Comparison of ENCODE assay signal across 8 cellular contexts in the genomic region with DNA sequence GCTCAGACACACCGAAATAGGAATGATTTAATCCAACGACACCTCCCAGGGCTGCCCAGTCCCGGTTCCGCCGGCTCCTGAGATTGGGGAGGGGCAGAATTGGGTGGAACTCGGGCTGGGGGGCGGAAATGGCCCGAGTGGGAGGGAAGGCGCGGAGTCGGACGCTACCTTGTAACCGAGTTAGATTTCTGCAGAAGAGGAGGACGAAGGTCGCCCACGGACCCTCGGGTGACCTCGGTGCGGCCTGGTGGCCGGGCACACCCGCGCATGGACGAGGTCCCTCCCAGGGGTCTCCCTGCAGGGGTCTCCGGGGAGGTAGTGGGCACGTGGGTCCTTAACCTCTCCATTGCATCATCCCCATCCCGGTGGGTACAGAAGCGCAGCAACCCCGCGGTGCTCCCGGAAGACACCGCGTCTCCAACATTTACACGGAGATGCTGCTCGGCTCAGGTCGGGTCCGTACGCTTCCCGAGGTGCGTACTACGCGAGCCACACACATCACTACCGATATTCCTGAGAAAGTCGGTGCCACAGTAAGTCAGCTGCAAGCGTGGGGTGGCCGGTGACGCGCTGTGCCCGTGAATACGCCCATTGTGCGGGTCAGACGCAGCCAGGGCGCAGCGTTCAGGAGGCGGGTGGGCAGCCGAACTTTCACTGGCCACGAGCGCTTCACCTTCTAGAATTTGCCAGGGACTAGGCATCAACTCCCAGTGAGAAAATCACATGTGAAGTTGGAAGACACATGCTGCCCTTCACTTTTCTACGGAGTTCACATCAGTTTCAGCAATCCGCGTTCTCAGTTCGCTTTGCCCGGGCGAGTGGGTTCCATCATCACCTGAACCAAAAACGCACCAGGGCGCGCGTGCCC. TPM values are rescaled to one million over a fixed set of nuclear protein-coding genes. Genes with fewer than 3 reads are reported as not detected.
DNase-seq lines count a peak whose midpoint lies in the region; TF ChIP-seq lines count a peak whose summit lies in the region.

No MANE protein-coding gene starts in this region.

- peak overlapping the region; percentile 74 for H3K27ac ChIP-seq in thymus (ENCODE audit: low read depth)

- H3K36me3 ChIP-seq in thymus (ENCODE audit: control insufficient read depth, insufficient read depth), result no peaks in the 10 kb centered on the region

- TF ChIP-seq RAD21 in Ishikawa (IDR thresholded peaks at IDR 0.05; ENCODE audit: low read depth), result no peak

- no peak for TF ChIP-seq EP300 in Ishikawa (IDR thresholded peaks at IDR 0.05; ENCODE audit: borderline replicate concordance)

- peaks cover 69% of the 10 kb centered on the region for H3K27me3 Mint-ChIP-seq in activated CD4-positive, alpha-beta T cell treated with anti-CD3 and anti-CD28 coated beads, Interleukin-2, amount 10 ng/mL, durations not matched to agents 24 days and 14 days
- peaks cover 34% of the 10 kb centered on the region for H3K27me3 Mint-ChIP-seq in endothelial cell (ENCODE audit: unreplicated experiment)

- peaks cover 31% of the 10 kb centered on the region for H3K4me1 Mint-ChIP-seq in activated CD4-positive, alpha-beta T cell treated with anti-CD3 and anti-CD28 coated beads, Interleukin-2, amount 10 ng/mL, durations not matched to agents 24 days and 14 days
- H3K4me1 Mint-ChIP-seq in endothelial cell (ENCODE audit: unreplicated experiment), result peaks cover 39% of the 10 kb centered on the region

- under 1% methylated on average over 67 of the region's 67 CpGs for WGBS in thymus

- DNase-seq in NCI-H1092 treated with DMSO at 0.1 percent for 48 hours (lab: John Stamatoyannopoulos, UW) (peak; percentile 36), NCI-H1092 (lab: John Stamatoyannopoulos, UW) (no peak), endothelial cell (ENCODE audit: low spot score) (peak; percentile 34), HEK293T (ENCODE audit: extremely low spot score) (no peak)
- no peak for DNase-seq in activated CD4-positive, alpha-beta T cell treated with anti-CD3 and anti-CD28 coated beads, Interleukin-2, amount 10 ng/mL, durations not matched to agents 24 days and 14 days

- peak overlapping the region; percentile 97 for H3K4me3 Mint-ChIP-seq in activated CD4-positive, alpha-beta T cell treated with anti-CD3 and anti-CD28 coated beads, Interleukin-2, amount 10 ng/mL, durations not matched to agents 24 days and 14 days
- H3K4me3 Mint-ChIP-seq in endothelial cell (ENCODE audit: unreplicated experiment), result peak overlapping the region; percentile 95

- intact Hi-C loops in activated CD4-positive, alpha-beta T cell treated with anti-CD3 and anti-CD28 coated beads, Interleukin-2, amount 10 ng/mL, durations not matched to agents 24 days and 14 days (cut with micrococcal nuclease), result loop anchor here (2.0 to 10.0 kb wide), 4 partner anchors 80 to 1280 kb away; partner anchors contain the start of genes TSHZ1 and ZNF236

- H3K27me3 ChIP-seq in mononuclear cell (ENCODE audit: insufficient read depth, low read length), result no peaks in the 10 kb centered on the region
- peaks cover 53% of the 10 kb centered on the region for H3K27me3 ChIP-seq in thymus (ENCODE audit: control insufficient read depth, insufficient read depth)

- TF ChIP-seq CTCF in endothelial cell (IDR thresholded peaks at IDR 0.05; ENCODE audit: unreplicated experiment), result no peak

- H3K4me1 ChIP-seq in mononuclear cell (ENCODE audit: insufficient read depth, low read length) (peaks cover 53% of the 10 kb centered on the region), thymus (ENCODE audit: control insufficient read depth, insufficient read depth, low read length) (peaks cover 8% of the 10 kb centered on the region)

- peak overlapping the region; percentile 84 for H3K27ac Mint-ChIP-seq in activated CD4-positive, alpha-beta T cell treated with anti-CD3 and anti-CD28 coated beads, Interleukin-2, amount 10 ng/mL, durations not matched to agents 24 days and 14 days
- peak overlapping the region; percentile 97 for H3K27ac Mint-ChIP-seq in endothelial cell (ENCODE audit: unreplicated experiment)

- H3K9me3 ChIP-seq in mononuclear cell (ENCODE audit: low read depth, low read length) (no peaks in the 10 kb centered on the region), thymus (ENCODE audit: control insufficient read depth) (peaks cover 2% of the 10 kb centered on the region)

- H3K4me3 ChIP-seq in mononuclear cell (ENCODE audit: low read length) (peak overlapping the region; percentile 66), thymus (ENCODE audit: low read length) (peak overlapping the region; percentile 76)

- CTCF ChIA-PET in HEK293T (lab: Yijun Ruan, JAX), result no interaction called here

- no peaks in the 10 kb centered on the region for H3K9me3 Mint-ChIP-seq in activated CD4-positive, alpha-beta T cell treated with anti-CD3 and anti-CD28 coated beads, Interleukin-2, amount 10 ng/mL, durations not matched to agents 24 days and 14 days
- no peaks in the 10 kb centered on the region for H3K9me3 Mint-ChIP-seq in endothelial cell (ENCODE audit: unreplicated experiment)

- POLR2A ChIA-PET in HEK293T (lab: Yijun Ruan, JAX), result no interaction called here

- peaks cover 6% of the 10 kb centered on the region for H3K36me3 Mint-ChIP-seq in activated CD4-positive, alpha-beta T cell treated with anti-CD3 and anti-CD28 coated beads, Interleukin-2, amount 10 ng/mL, durations not matched to agents 24 days and 14 days (ENCODE audit: low read depth)
- H3K36me3 Mint-ChIP-seq in endothelial cell (ENCODE audit: low read depth, unreplicated experiment), result peaks cover 10% of the 10 kb centered on the region

TF ChIP-seq in Ishikawa, 13 proteins besides CTCF, POLR2A, EP300 and RAD21 (continues in another document):
- TF ChIP-seq USF1 (IDR thresholded peaks at IDR 0.05) (peak; percentile 38; the same call in 1 of the 2 replicates), ZBTB7A (IDR thresholded peaks at IDR 0.05; ENCODE audit: low read depth) (peak; percentile 51), MAX (IDR thresholded peaks at IDR 0.05) (peak; percentile 74), FOXM1 (IDR thresholded peaks at IDR 0.05; ENCODE audit: borderline replicate concordance, low read depth) (no peak), EGR1 (IDR thresholded peaks at IDR 0.05) (no peak), TAF1 (IDR thresholded peaks at IDR 0.05; ENCODE audit: low read depth) (no peak)

TF ChIP-seq in HEK293T, 16 proteins besides CTCF, POLR2A, EP300 and RAD21:
- TF ChIP-seq L3MBTL2 (conservative IDR thresholded peaks at IDR 0.05), result no peak
- TF ChIP-seq PKNOX1 (IDR thresholded peaks at IDR 0.05), result no peak
- no peak for TF ChIP-seq BHLHE40 (IDR thresholded peaks at IDR 0.05; ENCODE audit: borderline replicate concordance)
- no peak for TF ChIP-seq TARDBP (IDR thresholded peaks at IDR 0.05)
- no peak for TF ChIP-seq ELF4 (IDR thresholded peaks at IDR 0.05)
- TF ChIP-seq HDGF (IDR thresholded peaks at IDR 0.05; ENCODE audit: borderline replicate concordance), result no peak
- TF ChIP-seq LEF1 (IDR thresholded peaks at IDR 0.05; ENCODE audit: borderline replicate concordance), result no peak
- no peak for TF ChIP-seq SP1 (IDR thresholded peaks at IDR 0.05)
- TF ChIP-seq FOXK2 (IDR thresholded peaks at IDR 0.05), result no peak
- TF ChIP-seq FOXA1 (IDR thresholded peaks at IDR 0.05), result no peak
- TF ChIP-seq CTBP1 (IDR thresholded peaks at IDR 0.05; ENCODE audit: borderline replicate concordance), result no peak
- no peak for TF ChIP-seq NFRKB (IDR thresholded peaks at IDR 0.05)
- TF ChIP-seq SUZ12 (IDR thresholded peaks at IDR 0.05), result no peak

RNA-seq across cellular contexts. Expression of gene ZNF516, which starts 3.0 kb away (rescaled TPM):
- total RNA-seq in activated CD4-positive, alpha-beta T cell treated with anti-CD3 and anti-CD28 coated beads, Interleukin-2, amount 10 ng/mL, durations not matched to agents 24 days and 14 days, result 0.85 and 1.6 TPM in 2 replicates
- 83.2 TPM for total RNA-seq in endothelial cell (ENCODE audit: unreplicated experiment)
- 27.7 TPM for total RNA-seq in mononuclear cell
- polyA plus RNA-seq in thymus, result 8.9 TPM

Comparison
In these comparisons a context has a peak if more than half of its experiments do, and no peak if none do; other contexts are left out.
1. DNase-seq: peak in NCI-H1092 treated with DMSO at 0.1 percent for 48 hours (single experiment) and endothelial cell (single experiment); none in NCI-H1092 (single experiment), activated CD4-positive, alpha-beta T cell treated with anti-CD3 and anti-CD28 coated beads, Interleukin-2, amount 10 ng/mL, durations not matched to agents 24 days and 14 days (single experiment) and HEK293T (single experiment).
2. RNA of gene ZNF516, which starts 3.0 kb away (total RNA-seq): 83.2 TPM in endothelial cell (single experiment) and 27.7 TPM in mononuclear cell (single experiment); 0.85 to 1.6 TPM in activated CD4-positive, alpha-beta T cell treated with anti-CD3 and anti-CD28 coated beads, Interleukin-2, amount 10 ng/mL, durations not matched to agents 24 days and 14 days; every median in the first group is over 10 times any median in the second.